In genomic region chr9:9352877-9353481, GRCh38 we compare ENCODE assay signal across 8 cellular contexts.
DNase-seq lines count a peak whose midpoint lies in the region; ATAC-seq, FAIRE-seq and TF ChIP-seq lines count a peak whose summit lies in the region.

No MANE protein-coding gene starts in this region.

- H2AFZ ChIP-seq in astrocyte (ENCODE audit: low read depth, low read length), result no peak overlapping the region

- H3K4me1 ChIP-seq in Caco-2 (no peaks in the 10 kb centered on the region), astrocyte (ENCODE audit: insufficient read depth, low read length) (no peaks in the 10 kb centered on the region), right lobe of liver (no peaks in the 10 kb centered on the region)

- H3K36me3 ChIP-seq in Caco-2 (ENCODE audit: control insufficient read depth, insufficient read depth, low read length) (no peaks in the 10 kb centered on the region), astrocyte (ENCODE audit: insufficient read depth, low read length) (no peaks in the 10 kb centered on the region), right lobe of liver (no peaks in the 10 kb centered on the region)

- peak; percentile 14 to 24 for TF ChIP-seq CTCF in Caco-2 (IDR thresholded peaks at IDR 0.05; ENCODE audit: insufficient read depth in 1 of 2, low read depth in 1 of 2, low read length in 1 of 2, severe bottlenecking in 1 of 2, unreplicated experiment in 1 of 2)
- TF ChIP-seq CTCF in HFF-Myc (IDR thresholded peaks at IDR 0.05; ENCODE audit: low read depth, low read length, missing control alignments), result peak; percentile 40
- TF ChIP-seq CTCF in astrocyte (IDR thresholded peaks at IDR 0.05; ENCODE audit: insufficient read depth, low read depth, low read length), result peak; percentile 67
- TF ChIP-seq CTCF in right lobe of liver (IDR thresholded peaks at IDR 0.05), result peak; percentile 39 to 65 (median 60)

- H3K36me3 Mint-ChIP-seq in Caco-2 (ENCODE audit: insufficient read depth, unreplicated experiment), result no peaks in the 10 kb centered on the region
- no peaks in the 10 kb centered on the region for H3K36me3 Mint-ChIP-seq in astrocyte (ENCODE audit: low read depth, unreplicated experiment)
- H3K36me3 Mint-ChIP-seq in T-helper 17 cell (ENCODE audit: low read depth), result no peaks in the 10 kb centered on the region

- H3K4me3 ChIP-seq in Caco-2 (ENCODE audit: low read depth, low read length) (no peak overlapping the region), HFF-Myc (replicated peaks; ENCODE audit: low read depth, low read length) (no peak overlapping the region), astrocyte (ENCODE audit: insufficient read depth, low read depth, low read length) (no peak overlapping the region), right lobe of liver (no peak overlapping the region)

- H3K9ac ChIP-seq in astrocyte (ENCODE audit: low read length), result no peak overlapping the region

- no peak overlapping the region for H3K4me2 ChIP-seq in astrocyte (ENCODE audit: low read length)

- H4K20me1 ChIP-seq in astrocyte (ENCODE audit: insufficient read depth, low read length), result no peaks in the 10 kb centered on the region

- WGBS in right lobe of liver (ENCODE audit: insufficient coverage, low coverage, low lambda C conversion rate, missing lambda C conversion rate), result 5% methylated on average over 2 of the region's 2 CpGs

- no peak for TF ChIP-seq POLR2A in right lobe of liver (IDR thresholded peaks at IDR 0.05)

- H3K27me3 ChIP-seq in Caco-2 (replicated peaks; ENCODE audit: control insufficient read depth, insufficient read depth, low read length), result no peaks in the 10 kb centered on the region
- no peaks in the 10 kb centered on the region for H3K27me3 ChIP-seq in astrocyte (ENCODE audit: insufficient read depth, low read length)
- no peaks in the 10 kb centered on the region for H3K27me3 ChIP-seq in right lobe of liver

- FAIRE-seq in astrocyte (lab: Jason Lieb, UNC), result no peak

- ATAC-seq in right lobe of liver (no peak), T-helper 17 cell (no peak), HG02884 (IDR thresholded peaks at IDR 0.05; ENCODE audit: unreplicated experiment) (no peak)

- H3K4me3 Mint-ChIP-seq in Caco-2 (ENCODE audit: unreplicated experiment) (no peak overlapping the region), astrocyte (ENCODE audit: unreplicated experiment) (no peak overlapping the region), T-helper 17 cell (no peak overlapping the region)

- CTCF ChIA-PET in Caco-2 (lab: Charles Lee), result no interaction called here

- H3K4me1 Mint-ChIP-seq in Caco-2 (ENCODE audit: low read depth, unreplicated experiment), result no peaks in the 10 kb centered on the region
- H3K4me1 Mint-ChIP-seq in astrocyte (ENCODE audit: low read depth, unreplicated experiment), result no peaks in the 10 kb centered on the region
- no peaks in the 10 kb centered on the region for H3K4me1 Mint-ChIP-seq in T-helper 17 cell

- H3K27ac ChIP-seq in astrocyte (ENCODE audit: low read depth, low read length), result no peak overlapping the region
- no peak overlapping the region for H3K27ac ChIP-seq in right lobe of liver

- no peak for DNase-seq in Caco-2
- DNase-seq in HFF-Myc (ENCODE audit: extremely low read depth, low read depth), result no peak
- DNase-seq in astrocyte (ENCODE audit: low read depth), result no peak
- no peak for DNase-seq in right lobe of liver
- DNase-seq in effector CD8-positive, alpha-beta T cell (lab: John Stamatoyannopoulos, UW), result no peak
- no peak for DNase-seq in T-helper 17 cell
- DNase-seq in activated CD4-positive, alpha-beta T cell treated with anti-CD3 and anti-CD28 coated beads for 4 hours, result no peak

- H3K9me3 ChIP-seq in Caco-2 (no peaks in the 10 kb centered on the region), astrocyte (ENCODE audit: insufficient read depth, low read depth, low read length) (no peaks in the 10 kb centered on the region), right lobe of liver (no peaks in the 10 kb centered on the region), T-helper 17 cell (ENCODE audit: control insufficient read depth, low read length, poor library complexity, severe bottlenecking) (no peaks in the 10 kb centered on the region)

- H3K27ac Mint-ChIP-seq in Caco-2 (ENCODE audit: unreplicated experiment) (no peak overlapping the region), astrocyte (ENCODE audit: unreplicated experiment) (no peak overlapping the region), T-helper 17 cell (no peak overlapping the region)

- H3K79me2 ChIP-seq in astrocyte (ENCODE audit: insufficient read depth, low read length), result no peaks in the 10 kb centered on the region

- no peaks in the 10 kb centered on the region for H3K27me3 Mint-ChIP-seq in Caco-2 (ENCODE audit: insufficient read depth, unreplicated experiment)
- H3K27me3 Mint-ChIP-seq in astrocyte (ENCODE audit: low read depth, unreplicated experiment), result no peaks in the 10 kb centered on the region
- no peaks in the 10 kb centered on the region for H3K27me3 Mint-ChIP-seq in T-helper 17 cell

- POLR2A ChIA-PET in Caco-2 (lab: Charles Lee), result no interaction called here

- H3K9me3 Mint-ChIP-seq in Caco-2 (ENCODE audit: unreplicated experiment), result no peaks in the 10 kb centered on the region
- H3K9me3 Mint-ChIP-seq in astrocyte (ENCODE audit: unreplicated experiment), result no peaks in the 10 kb centered on the region

- intact Hi-C loops in Caco-2 (cut with micrococcal nuclease; ENCODE audit: unreplicated experiment) (no loop called here), right lobe of liver (cut with DNase I) (no loop called here)

- no TSS peak for BruUV-seq in Caco-2 (replicated peaks; lab: Mats Ljungman, UMichigan)
